In genomic region chr1:48208652-48209051, GRCh38 we compare ENCODE assay signal across 27 cellular contexts. TPM values are rescaled to one million over a fixed set of nuclear protein-coding genes. Genes with fewer than 3 reads are reported as not detected.
"Had no signal": no experiment of that assay in that cellular context is flagged by ENCODE, and none has a peak within 500 bp of the region (broad histone marks: within the 10 kb centered on the region; RNA-seq: fewer than 3 reads in every experiment).

No MANE protein-coding gene starts in this region.

- H3K4me3 ChIP-seq: coronary artery, left lung, neural progenitor cell, prostate gland, right atrium auricular region, smooth muscle cell, suprapubic skin, transverse colon, upper lobe of right lung, uterus had no signal

- DNase-seq: effector memory CD8-positive, alpha-beta T cell; hypothalamus; left cardiac atrium; left lung; mesenchymal stem cell; midbrain; naive thymus-derived CD4-positive, alpha-beta T cell; stimulated activated CD4-positive, alpha-beta T cell treated with anti-CD3 and anti-CD28 coated beads, Interleukin-12 subunit alpha, Interleukin-12 subunit beta, amount 100 ng/mL, for 4 hours; stimulated activated CD4-positive, alpha-beta T cell treated with anti-CD3 and anti-CD28 coated beads, Interleukin-1b, Interleukin-23, amount 100 ng/mL, for 48 hours; stimulated activated CD4-positive, alpha-beta T cell treated with anti-CD3 and anti-CD28 coated beads, Interleukin-4, amount 100 ng/mL, for 1 hour; stimulated activated CD8-positive, alpha-beta memory T cell treated with anti-CD3 and anti-CD28 coated beads, Interleukin-4, amount 100 ng/mL, for 48 hours; stimulated activated naive CD4-positive, alpha-beta T cell; stimulated activated naive CD8-positive, alpha-beta T cell treated with anti-CD3 and anti-CD28 coated beads, Interleukin-15, amount 100 ng/mL, for 72 hours; transverse colon; upper lobe of right lung; uterus had no signal

- H3K36me3 ChIP-seq: left lung, neural progenitor cell, prostate gland, right atrium auricular region, suprapubic skin, transverse colon, upper lobe of right lung, uterus had no signal

- H3K4me2 ChIP-seq: neural progenitor cell, smooth muscle cell had no signal

- H3K9me3 ChIP-seq: left lung, prostate gland, right atrium auricular region, suprapubic skin, transverse colon, upper lobe of right lung, uterus had no signal

- FAIRE-seq: frontal cortex, islet of Langerhans had no signal

- H3K4me1 ChIP-seq: left lung, neural progenitor cell, prostate gland, right atrium auricular region, transverse colon, upper lobe of right lung, uterus had no signal

- H2AFZ ChIP-seq: neural progenitor cell had no signal

- H3K27me3 ChIP-seq: left lung, right atrium auricular region, suprapubic skin, transverse colon, upper lobe of right lung, uterus had no signal

- H3K9ac ChIP-seq: neural progenitor cell had no signal

- H3K27ac ChIP-seq: coronary artery, left lung, neural progenitor cell, prostate gland, right atrium auricular region, transverse colon, upper lobe of right lung, uterus had no signal

RNA-seq across cellular contexts. Expression of gene SLC5A9, which starts 13.9 kb away (rescaled TPM):
- total RNA-seq: fibroblast of villous mesenchyme; frontal cortex; kidney epithelial cell; naive thymus-derived CD4-positive, alpha-beta T cell; osteoblast; prostate gland; right atrium auricular region had no signal
- polyA plus RNA-seq: naive thymus-derived CD4-positive, alpha-beta T cell; smooth muscle cell had no signal
